Comparison of ENCODE assay signal across 12 cellular contexts in genomic region chr6:170286246-170286933, GRCh38. TPM values are rescaled to one million over a fixed set of nuclear protein-coding genes. Genes with fewer than 3 reads are reported as not detected.
DNase-seq lines count a peak whose midpoint lies in the region; ATAC-seq and TF ChIP-seq lines count a peak whose summit lies in the region.
"Had no signal": no experiment of that assay in that cellular context is flagged by ENCODE, and none has a peak within 500 bp of the region (broad histone marks: within the 10 kb centered on the region; RNA-seq: fewer than 3 reads in every experiment).

No MANE protein-coding gene starts in this region.

- peaks cover 8% of the 10 kb centered on the region for H3K4me1 Mint-ChIP-seq in activated T-helper 17 cell treated with anti-CD3 and anti-CD28 coated beads, Interleukin-2, amount 50 U/mL, for 72 hours
- H3K4me1 Mint-ChIP-seq in stimulated activated naive B cell treated with anti-CD40 and anti-IgM and Interleukin-4, amounts not matched to agents 10 μg/mL and 1 μg/mL and 100 μg/mL, for 72 hours, result peaks cover 8 to 20% of the 10 kb centered on the region in 2 donors

- no peak overlapping the region for H3K9ac ChIP-seq in parathyroid adenoma

- H3K36me3 Mint-ChIP-seq in activated T-helper 17 cell treated with anti-CD3 and anti-CD28 coated beads, Interleukin-2, amount 50 U/mL, for 72 hours (ENCODE audit: low read depth), result peaks cover 6% of the 10 kb centered on the region
- peaks cover 4 to 5% of the 10 kb centered on the region in 2 donors for H3K36me3 Mint-ChIP-seq in stimulated activated naive B cell treated with anti-CD40 and anti-IgM and Interleukin-4, amounts not matched to agents 10 μg/mL and 1 μg/mL and 100 μg/mL, for 72 hours

- no peaks in the 10 kb centered on the region for H3K9me3 Mint-ChIP-seq in activated T-helper 17 cell treated with anti-CD3 and anti-CD28 coated beads, Interleukin-2, amount 50 U/mL, for 72 hours
- H3K9me3 Mint-ChIP-seq in stimulated activated naive B cell treated with anti-CD40 and anti-IgM and Interleukin-4, amounts not matched to agents 10 μg/mL and 1 μg/mL and 100 μg/mL, for 72 hours, result no peaks in the 10 kb centered on the region
- H3K9me3 Mint-ChIP-seq: activated CD4-positive, alpha-beta T cell treated with anti-CD3 and anti-CD28 coated beads, Interleukin-2, amount 10 ng/mL, durations not matched to agents 24 days and 14 days; dendritic cell treated with granulocyte-macrophage colony-stimulating factor and Interleukin-4, amounts not matched to agents 40 ng/mL and 50 ng/mL, for 4 days; naive thymus-derived CD8-positive, alpha-beta T cell had no signal

- H3K4me2 ChIP-seq in parathyroid adenoma (ENCODE audit: low read length), result peak overlapping the region; percentile 50

- H3K4me1 ChIP-seq in Peyer's patch (peaks cover 0 to 33% (median 15%) of the 10 kb centered on the region in 4 donors), parathyroid adenoma (peaks cover 2% of the 10 kb centered on the region)

- no peak overlapping the region for H2AFZ ChIP-seq in parathyroid adenoma

- H3K27me3 ChIP-seq in Peyer's patch (peaks cover 0 to 8% of the 10 kb centered on the region in 2 donors), parathyroid adenoma (ENCODE audit: control insufficient read depth, insufficient read depth, low read length) (no peaks in the 10 kb centered on the region)

- no peak for TF ChIP-seq POLR2A in Peyer's patch (IDR thresholded peaks at IDR 0.05)

- H3K27ac ChIP-seq in Peyer's patch (peak overlapping the region in 3 of 4 donors; percentile 25 to 90 (median 46)), parathyroid adenoma (no peak overlapping the region)

- H3K4me3 ChIP-seq in Peyer's patch (peak overlapping the region in 1 of 4 donors; percentile 68), parathyroid adenoma (ENCODE audit: low read depth, low read length) (no peak overlapping the region)

- intact Hi-C loops in Right ventricle myocardium inferior (cut with DNase I), result loop anchor here (5.0 kb wide), 2 partner anchors 39 to 149 kb away; no protein-coding TSS in a partner anchor

- DNase-seq in DMS53 treated with DMSO at 0.1 percent for 48 hours (lab: John Stamatoyannopoulos, UW; ENCODE audit: unreplicated experiment) (peak; percentile 73), Peyer's patch (peak in 2 of 3 donors; percentile 61 to 74), Right ventricle myocardium inferior (ENCODE audit: missing footprints) (peak; percentile 81)
- DNase-seq in stimulated activated naive B cell treated with anti-CD40 and anti-IgM and Interleukin-4, amounts not matched to agents 10 μg/mL and 1 μg/mL and 100 μg/mL, for 72 hours, result no peak
- DNase-seq in stimulated activated CD8-positive, alpha-beta memory T cell treated with anti-CD3 and anti-CD28 coated beads, Interleukin-4, amount 100 ng/mL, for 48 hours, result no peak
- DNase-seq: activated CD4-positive, alpha-beta T cell treated with anti-CD3 and anti-CD28 coated beads, Interleukin-2, amount 10 ng/mL, durations not matched to agents 24 days and 14 days; NCI-H446 had no signal

- H3K9me3 ChIP-seq in Peyer's patch (no peaks in the 10 kb centered on the region), parathyroid adenoma (ENCODE audit: control insufficient read depth, low read length) (no peaks in the 10 kb centered on the region)

- TF ChIP-seq CTCF in Peyer's patch (IDR thresholded peaks at IDR 0.05), result no peak
- no peak for TF ChIP-seq CTCF in parathyroid adenoma (IDR thresholded peaks at IDR 0.05)

- peaks cover 0 to 19% (median 0%) of the 10 kb centered on the region in 3 donors for H3K36me3 ChIP-seq in Peyer's patch
- no peaks in the 10 kb centered on the region for H3K36me3 ChIP-seq in parathyroid adenoma (ENCODE audit: control insufficient read depth, insufficient read depth, low read length)

- no peak overlapping the region for H3K27ac Mint-ChIP-seq in activated T-helper 17 cell treated with anti-CD3 and anti-CD28 coated beads, Interleukin-2, amount 50 U/mL, for 72 hours
- no peak overlapping the region for H3K27ac Mint-ChIP-seq in stimulated activated naive B cell treated with anti-CD40 and anti-IgM and Interleukin-4, amounts not matched to agents 10 μg/mL and 1 μg/mL and 100 μg/mL, for 72 hours
- H3K27ac Mint-ChIP-seq: activated CD4-positive, alpha-beta T cell treated with anti-CD3 and anti-CD28 coated beads, Interleukin-2, amount 10 ng/mL, durations not matched to agents 24 days and 14 days; dendritic cell treated with granulocyte-macrophage colony-stimulating factor and Interleukin-4, amounts not matched to agents 40 ng/mL and 50 ng/mL, for 4 days had no signal

- peaks cover 31% of the 10 kb centered on the region for H3K27me3 Mint-ChIP-seq in activated T-helper 17 cell treated with anti-CD3 and anti-CD28 coated beads, Interleukin-2, amount 50 U/mL, for 72 hours
- peaks cover 37 to 64% of the 10 kb centered on the region in 2 donors for H3K27me3 Mint-ChIP-seq in stimulated activated naive B cell treated with anti-CD40 and anti-IgM and Interleukin-4, amounts not matched to agents 10 μg/mL and 1 μg/mL and 100 μg/mL, for 72 hours

- peak; percentile 27 for ATAC-seq in Right ventricle myocardium inferior
- ATAC-seq in activated T-helper 17 cell treated with anti-CD3 and anti-CD28 coated beads, Interleukin-2, amount 50 U/mL, for 72 hours (replicated peaks), result no peak
- ATAC-seq in HG02588 (IDR thresholded peaks at IDR 0.05; ENCODE audit: unreplicated experiment), result no peak
- no peak for ATAC-seq in stimulated activated naive B cell treated with anti-CD40 and anti-IgM and Interleukin-4, amounts not matched to agents 10 μg/mL and 1 μg/mL and 100 μg/mL, for 72 hours (replicated peaks)
- ATAC-seq: naive thymus-derived CD8-positive, alpha-beta T cell had no signal

- no peak overlapping the region for H3K4me3 Mint-ChIP-seq in activated T-helper 17 cell treated with anti-CD3 and anti-CD28 coated beads, Interleukin-2, amount 50 U/mL, for 72 hours
- no peak overlapping the region for H3K4me3 Mint-ChIP-seq in stimulated activated naive B cell treated with anti-CD40 and anti-IgM and Interleukin-4, amounts not matched to agents 10 μg/mL and 1 μg/mL and 100 μg/mL, for 72 hours
- H3K4me3 Mint-ChIP-seq: activated CD4-positive, alpha-beta T cell treated with anti-CD3 and anti-CD28 coated beads, Interleukin-2, amount 10 ng/mL, durations not matched to agents 24 days and 14 days; dendritic cell treated with granulocyte-macrophage colony-stimulating factor and Interleukin-4, amounts not matched to agents 40 ng/mL and 50 ng/mL, for 4 days had no signal

- H3K79me2 ChIP-seq in parathyroid adenoma, result no peaks in the 10 kb centered on the region

RNA-seq across cellular contexts. Expression of gene DLL1, which starts 4.5 kb away (rescaled TPM):
- 10 to 100 TPM; 16.3 to 89.1 (median 32.3) TPM for total RNA-seq in Peyer's patch
- total RNA-seq in Right ventricle myocardium inferior, result 21.5 TPM
- under 1 TPM; 0.11 to 0.56 TPM for total RNA-seq in activated T-helper 17 cell treated with anti-CD3 and anti-CD28 coated beads, Interleukin-2, amount 50 U/mL, for 72 hours
- total RNA-seq: activated CD4-positive, alpha-beta T cell treated with anti-CD3 and anti-CD28 coated beads, Interleukin-2, amount 10 ng/mL, durations not matched to agents 24 days and 14 days had no signal

RNA-seq across cellular contexts. Expression of gene FAM120B, which starts 20.2 kb away (rescaled TPM):
- total RNA-seq in Peyer's patch (10 to 100 TPM; 22.1 to 50.3 (median 38.1) TPM), Right ventricle myocardium inferior (16.3 TPM)
- total RNA-seq in activated T-helper 17 cell treated with anti-CD3 and anti-CD28 coated beads, Interleukin-2, amount 50 U/mL, for 72 hours, result 10 to 100 TPM; 22.5 to 27.4 TPM

Comparison
In these comparisons a context has a peak if more than half of its experiments do, and no peak if none do; other contexts are left out.
1. DNase-seq: peak in DMS53 treated with DMSO at 0.1 percent for 48 hours (single experiment), Peyer's patch (2 of 3) and Right ventricle myocardium inferior (single experiment); none in stimulated activated naive B cell treated with anti-CD40 and anti-IgM and Interleukin-4, amounts not matched to agents 10 μg/mL and 1 μg/mL and 100 μg/mL, for 72 hours (single experiment) and stimulated activated CD8-positive, alpha-beta memory T cell treated with anti-CD3 and anti-CD28 coated beads, Interleukin-4, amount 100 ng/mL, for 48 hours (single experiment).
2. RNA of gene DLL1, which starts 4.5 kb away (total RNA-seq): 16.3 to 89.1 TPM in Peyer's patch and 21.5 TPM in Right ventricle myocardium inferior (single experiment); 0.11 to 0.56 TPM in activated T-helper 17 cell treated with anti-CD3 and anti-CD28 coated beads, Interleukin-2, amount 50 U/mL, for 72 hours; every median in the first group is over 10 times any median in the second.